10 cellular contexts compared by ENCODE assay signal in genomic region chr14:52220924-52221802, GRCh38. TPM values are rescaled to one million over a fixed set of nuclear protein-coding genes. Genes with fewer than 3 reads are reported as not detected.
DNase-seq lines count a peak whose midpoint lies in the region; ATAC-seq, FAIRE-seq and TF ChIP-seq lines count a peak whose summit lies in the region.
"Had no signal": no experiment of that assay in that cellular context is flagged by ENCODE, and none has a peak within 500 bp of the region (broad histone marks: within the 10 kb centered on the region; RNA-seq: fewer than 3 reads in every experiment).

No MANE protein-coding gene starts in this region.

- no peaks in the 10 kb centered on the region for H3K9me3 ChIP-seq in CD4-positive, CD25-positive, alpha-beta regulatory T cell (ENCODE audit: control insufficient read depth in 2 of 2, low read length in 2 of 2)
- peaks cover 0 to 3% of the 10 kb centered on the region in 2 donors for H3K9me3 ChIP-seq in muscle layer of duodenum (ENCODE audit: control insufficient read depth in 1 of 2, low read length in 2 of 2)

- H3K27me3 ChIP-seq in CD4-positive, CD25-positive, alpha-beta regulatory T cell (ENCODE audit: control insufficient read depth, insufficient read depth, low read length): peaks cover 3% of the 10 kb centered on the region
- no peaks in the 10 kb centered on the region for H3K27me3 ChIP-seq in muscle layer of duodenum (ENCODE audit: low read depth, low read length)

- H3K4me1 ChIP-seq in CD4-positive, CD25-positive, alpha-beta regulatory T cell (ENCODE audit: control insufficient read depth, insufficient read depth, low read length, poor library complexity, severe bottlenecking): peaks cover 8% of the 10 kb centered on the region
- no peaks in the 10 kb centered on the region for H3K4me1 ChIP-seq in muscle layer of duodenum (ENCODE audit: control insufficient read depth in 1 of 2, insufficient read depth in 2 of 2, low read length in 2 of 2)

- peaks cover 0 to 15% (median 7%) of the 10 kb centered on the region in 4 donors for H3K4me1 Mint-ChIP-seq in CD4-positive, CD25-positive, alpha-beta regulatory T cell
- peaks cover 5% of the 10 kb centered on the region for H3K4me1 Mint-ChIP-seq in activated T-helper 17 cell treated with anti-CD3 and anti-CD28 coated beads, Interleukin-2, amount 50 U/mL, for 72 hours

- ATAC-seq in CD4-positive, CD25-positive, alpha-beta regulatory T cell (ENCODE audit: low read depth in 2 of 2): peak in 1 of 2 donors; percentile 46
- ATAC-seq in GM19351 (IDR thresholded peaks at IDR 0.05; ENCODE audit: unreplicated experiment) (peak; percentile 51), HG02970 (IDR thresholded peaks at IDR 0.05; ENCODE audit: low FRiP score, unreplicated experiment) (no peak), GM18520 (IDR thresholded peaks at IDR 0.05; ENCODE audit: unreplicated experiment) (no peak), GM18873 (IDR thresholded peaks at IDR 0.05; ENCODE audit: low FRiP score, unreplicated experiment) (no peak)
- peak; percentile 47 for ATAC-seq in activated T-helper 17 cell treated with anti-CD3 and anti-CD28 coated beads, Interleukin-2, amount 50 U/mL, for 72 hours (replicated peaks)

- peak overlapping the region; percentile 83 to 96 (median 87) for H3K4me3 Mint-ChIP-seq in CD4-positive, CD25-positive, alpha-beta regulatory T cell
- H3K4me3 Mint-ChIP-seq in activated T-helper 17 cell treated with anti-CD3 and anti-CD28 coated beads, Interleukin-2, amount 50 U/mL, for 72 hours: peak overlapping the region; percentile 75

- peak overlapping the region; percentile 91 for H3K4me3 ChIP-seq in CD4-positive, CD25-positive, alpha-beta regulatory T cell (ENCODE audit: low read depth, low read length)
- H3K4me3 ChIP-seq in muscle layer of duodenum (ENCODE audit: low read depth in 1 of 2, low read length in 2 of 2): peak overlapping the region; percentile 42 to 47

- H3K36me3 Mint-ChIP-seq in CD4-positive, CD25-positive, alpha-beta regulatory T cell: no peaks in the 10 kb centered on the region
- H3K36me3 Mint-ChIP-seq in activated T-helper 17 cell treated with anti-CD3 and anti-CD28 coated beads, Interleukin-2, amount 50 U/mL, for 72 hours (ENCODE audit: low read depth): no peaks in the 10 kb centered on the region

- peaks cover 12% of the 10 kb centered on the region for H3K27me3 Mint-ChIP-seq in CD4-positive, CD25-positive, alpha-beta regulatory T cell
- no peaks in the 10 kb centered on the region for H3K27me3 Mint-ChIP-seq in activated T-helper 17 cell treated with anti-CD3 and anti-CD28 coated beads, Interleukin-2, amount 50 U/mL, for 72 hours

- H3K36me3 ChIP-seq in CD4-positive, CD25-positive, alpha-beta regulatory T cell (ENCODE audit: control insufficient read depth, insufficient read depth, low read length): no peaks in the 10 kb centered on the region
- no peaks in the 10 kb centered on the region for H3K36me3 ChIP-seq in muscle layer of duodenum (ENCODE audit: control insufficient read depth in 1 of 2, insufficient read depth in 2 of 2, low read length in 2 of 2)

- peak in 1 of 3 donors; percentile 60 for DNase-seq in CD4-positive, CD25-positive, alpha-beta regulatory T cell
- no peak for DNase-seq in H54 (ENCODE audit: insufficient read length, low spot score)
- DNase-seq: DMS79 had no signal

- FAIRE-seq in H54 (lab: Jason Lieb, UNC): no peak

- peak overlapping the region; percentile 71 to 98 (median 94) for H3K27ac Mint-ChIP-seq in CD4-positive, CD25-positive, alpha-beta regulatory T cell
- H3K27ac Mint-ChIP-seq in activated T-helper 17 cell treated with anti-CD3 and anti-CD28 coated beads, Interleukin-2, amount 50 U/mL, for 72 hours: peak overlapping the region; percentile 40

- H3K27ac ChIP-seq in CD4-positive, CD25-positive, alpha-beta regulatory T cell (ENCODE audit: insufficient read depth, low read length, poor library complexity, severe bottlenecking): no peak overlapping the region
- H3K27ac ChIP-seq in muscle layer of duodenum (ENCODE audit: low read length): no peak overlapping the region

- no peak for TF ChIP-seq POLR2A in H54 (IDR thresholded peaks at IDR 0.05; ENCODE audit: low read depth, low read length)

- peaks cover 0 to 2% (median 0%) of the 10 kb centered on the region in 7 donors for H3K9me3 Mint-ChIP-seq in CD4-positive, CD25-positive, alpha-beta regulatory T cell
- H3K9me3 Mint-ChIP-seq in activated T-helper 17 cell treated with anti-CD3 and anti-CD28 coated beads, Interleukin-2, amount 50 U/mL, for 72 hours: no peaks in the 10 kb centered on the region

RNA-seq across cellular contexts. Expression of gene PTGDR, which starts 46.3 kb away (rescaled TPM):
- 0.12 TPM for total RNA-seq in CD4-positive, CD25-positive, alpha-beta regulatory T cell
- polyA plus RNA-seq in CD4-positive, CD25-positive, alpha-beta regulatory T cell: under 1 TPM in 2 of 4 donors, not detected in 2; 0.07 to 0.22 TPM
- total RNA-seq in activated T-helper 17 cell treated with anti-CD3 and anti-CD28 coated beads, Interleukin-2, amount 50 U/mL, for 72 hours: not detected
- total RNA-seq: pulmonary artery endothelial cell had no signal

Comparison
In these comparisons a context has a peak if more than half of its experiments do, and no peak if none do; other contexts are left out.
1. ATAC-seq: peak in GM19351 (single experiment) and activated T-helper 17 cell treated with anti-CD3 and anti-CD28 coated beads, Interleukin-2, amount 50 U/mL, for 72 hours (single experiment); none in HG02970 (single experiment), GM18520 (single experiment) and GM18873 (single experiment).